9 cellular contexts compared by ENCODE assay signal in the genomic region with DNA sequence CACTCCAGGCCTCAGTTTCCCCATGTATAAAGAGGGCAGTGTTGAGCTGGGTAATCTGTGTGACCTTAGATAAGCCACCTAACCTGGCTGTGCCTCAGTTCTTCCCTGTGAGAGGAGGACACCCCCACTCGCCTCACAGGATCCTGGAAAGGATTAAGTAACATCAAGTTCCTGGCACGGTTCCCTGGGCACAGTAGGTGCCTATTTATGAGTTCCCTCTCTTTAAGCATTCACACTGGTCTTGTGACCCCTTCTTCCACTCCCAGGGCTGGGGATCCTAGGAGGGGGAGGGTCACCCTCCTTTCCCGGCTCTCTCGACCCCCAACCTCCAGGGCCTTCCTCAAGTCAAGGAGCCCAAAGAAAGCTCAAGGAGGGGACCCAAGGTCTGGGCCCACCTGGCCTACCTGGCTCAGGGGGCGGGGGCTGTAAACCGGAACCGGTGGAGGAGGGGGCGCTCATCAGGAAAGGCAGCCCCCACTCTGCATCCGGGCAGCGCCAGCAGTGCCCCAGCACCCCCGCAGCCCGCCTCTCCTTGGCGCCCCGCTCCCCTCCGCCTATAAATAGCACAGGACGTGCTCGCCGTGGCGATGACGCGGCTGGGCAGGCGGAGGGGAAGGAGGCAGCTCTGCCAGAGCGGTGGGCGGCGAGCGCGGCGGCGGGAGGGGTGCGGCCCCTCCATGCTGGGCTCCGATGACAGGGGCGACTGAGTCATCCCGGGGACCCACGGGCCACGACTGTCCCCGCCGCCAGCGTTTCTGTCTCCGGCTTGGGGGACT. TPM values are rescaled to one million over a fixed set of nuclear protein-coding genes. Genes with fewer than 3 reads are reported as not detected.
DNase-seq lines count a peak whose midpoint lies in the region; ATAC-seq and TF ChIP-seq lines count a peak whose summit lies in the region.
"Had no signal": no experiment of that assay in that cellular context is flagged by ENCODE, and none has a peak within 500 bp of the region (broad histone marks: within the 10 kb centered on the region; RNA-seq: fewer than 3 reads in every experiment).

No MANE protein-coding gene starts in this region.

- H3K36me3 Mint-ChIP-seq in effector memory CD8-positive, alpha-beta T cell (ENCODE audit: insufficient read depth): peaks cover 17% of the 10 kb centered on the region
- H3K36me3 Mint-ChIP-seq in endothelial cell (ENCODE audit: low read depth, unreplicated experiment): peaks cover 5% of the 10 kb centered on the region

- intact Hi-C loops in A673 (cut with micrococcal nuclease; ENCODE audit: unreplicated experiment): no loop called here
- intact Hi-C loops in mucosa of descending colon (cut with DNase I, micrococcal nuclease): no loop called here

- CTCF ChIA-PET in A673 (lab: Charles Lee): interaction anchor here (1.0 to 3.7 kb wide), 4 partner anchors 23 to 36 kb away, joined by 3 to 40 read pairs (median 4); no protein-coding TSS in a partner anchor

- no peaks in the 10 kb centered on the region for H3K9me3 Mint-ChIP-seq in effector memory CD8-positive, alpha-beta T cell
- H3K9me3 Mint-ChIP-seq in endothelial cell (ENCODE audit: unreplicated experiment): no peaks in the 10 kb centered on the region
- H3K9me3 Mint-ChIP-seq: mesothelial cell of epicardium had no signal

- BruUV-seq in A673 (replicated peaks; lab: Mats Ljungman, UMichigan): no TSS peak

- peak overlapping the region; percentile 69 to 77 for H3K27ac Mint-ChIP-seq in effector memory CD8-positive, alpha-beta T cell
- H3K27ac Mint-ChIP-seq in endothelial cell (ENCODE audit: unreplicated experiment): no peak overlapping the region
- H3K27ac Mint-ChIP-seq: mesothelial cell of epicardium had no signal

- DNase-seq in A673 (ENCODE audit: low spot score) (peak; percentile 71), KG1 (lab: John Stamatoyannopoulos, UW) (peak; percentile 29), mucosa of descending colon (peak; percentile 47 to 81 (median 70)), endothelial cell (ENCODE audit: low spot score) (no peak)
- peak; percentile 74 to 76 for DNase-seq in activated CD8-positive, alpha-beta memory T cell treated with anti-CD3 and anti-CD28 coated beads for 4 hours (ENCODE audit: low read depth in 2 of 2)
- DNase-seq in effector memory CD8-positive, alpha-beta T cell: peak; percentile 59 to 63 (median 61)
- peak; percentile 59 to 64 for DNase-seq in stimulated activated CD8-positive, alpha-beta memory T cell treated with anti-CD3 and anti-CD28 coated beads, Interleukin-2, amount 100 ng/mL, for 48 hours (ENCODE audit: low read depth in 2 of 2)

- H3K4me3 Mint-ChIP-seq in effector memory CD8-positive, alpha-beta T cell: peak overlapping the region; percentile 66 to 68
- no peak overlapping the region for H3K4me3 Mint-ChIP-seq in endothelial cell (ENCODE audit: unreplicated experiment)

- H3K27me3 Mint-ChIP-seq in effector memory CD8-positive, alpha-beta T cell: peaks cover 0 to 25% of the 10 kb centered on the region in 2 donors
- peaks cover 4% of the 10 kb centered on the region for H3K27me3 Mint-ChIP-seq in endothelial cell (ENCODE audit: unreplicated experiment)

- H3K4me1 ChIP-seq in A673 (ENCODE audit: insufficient read depth, low read length, poor library complexity, severe bottlenecking) (peaks cover 22% of the 10 kb centered on the region), mucosa of descending colon (ENCODE audit: low read depth) (peaks cover 16% of the 10 kb centered on the region)

- ATAC-seq in effector memory CD8-positive, alpha-beta T cell (replicated peaks): peak; percentile 84
- ATAC-seq in mucosa of descending colon (peak; percentile 49), HG03039 (IDR thresholded peaks at IDR 0.05; ENCODE audit: unreplicated experiment) (no peak)

- TF ChIP-seq CTCF in A673 (conservative IDR thresholded peaks at IDR 0.05; ENCODE audit: low read depth, low read length): no peak
- no peak for TF ChIP-seq CTCF in mucosa of descending colon (IDR thresholded peaks at IDR 0.05)
- TF ChIP-seq CTCF in endothelial cell (IDR thresholded peaks at IDR 0.05; ENCODE audit: unreplicated experiment): no peak

- H3K27me3 ChIP-seq in A673 (replicated peaks; ENCODE audit: insufficient read depth, low read depth, low read length, poor library complexity): no peaks in the 10 kb centered on the region

- peaks cover 15 to 23% of the 10 kb centered on the region in 2 donors for H3K4me1 Mint-ChIP-seq in effector memory CD8-positive, alpha-beta T cell (ENCODE audit: low read depth in 2 of 2)
- peaks cover 2% of the 10 kb centered on the region for H3K4me1 Mint-ChIP-seq in endothelial cell (ENCODE audit: unreplicated experiment)

- H3K9me3 ChIP-seq in A673 (ENCODE audit: low read depth, low read length, poor library complexity, severe bottlenecking) (no peaks in the 10 kb centered on the region), mucosa of descending colon (no peaks in the 10 kb centered on the region)

- POLR2A ChIA-PET in A673 (lab: Charles Lee; ENCODE audit: low non-redundant PET): interaction anchor here (0.7 to 1.1 kb wide), 2 partner anchors 10 to 458 kb away, joined by 3 to 6 read pairs; partner anchors contain the start of gene RPL19

- peak overlapping the region; percentile 32 for H3K4me3 ChIP-seq in A673 (ENCODE audit: low read depth, low read length, poor library complexity, severe bottlenecking)
- no peak overlapping the region for H3K4me3 ChIP-seq in mucosa of descending colon

- H3K27ac ChIP-seq in A673 (ENCODE audit: low read depth, low read length, poor library complexity, severe bottlenecking): peak overlapping the region; percentile 82

- H3K36me3 ChIP-seq in A673 (ENCODE audit: insufficient read depth, low read length, poor library complexity, severe bottlenecking): no peaks in the 10 kb centered on the region
- peaks cover 5% of the 10 kb centered on the region for H3K36me3 ChIP-seq in mucosa of descending colon (ENCODE audit: low read depth)

RNA-seq across cellular contexts. Expression of gene RPL19, which starts 9.4 kb away (rescaled TPM):
- total RNA-seq in A673 (2021): 950 and 1,115 TPM in 2 replicates
- 1,000 to 10,000 TPM; 1,315 to 1,492 (median 1,411) TPM for total RNA-seq in mucosa of descending colon
- 1,851 TPM for total RNA-seq in endothelial cell (ENCODE audit: unreplicated experiment)

RNA-seq across cellular contexts. Expression of gene CACNB1, which starts 12.0 kb away (rescaled TPM):
- total RNA-seq in A673 (2021) (8.0 and 10.4 TPM in 2 replicates), mucosa of descending colon (10 to 100 TPM; 16.8 to 24.3 (median 20.1) TPM), endothelial cell (ENCODE audit: unreplicated experiment) (10.2 TPM)

RNA-seq across cellular contexts. Expression of gene STAC2, which starts 16.2 kb away (rescaled TPM):
- total RNA-seq in A673 (2021) (1.3 and 2.8 TPM in 2 replicates), mucosa of descending colon (under 1 TPM in 2 of 3 donors, not detected in 1; 0.17 to 0.79 TPM), endothelial cell (ENCODE audit: unreplicated experiment) (not detected)

RNA-seq across cellular contexts. Expression of gene ARL5C, which starts 43.5 kb away (rescaled TPM):
- not detected in 2 replicates for total RNA-seq in A673 (2021)
- not detected for total RNA-seq in mucosa of descending colon
- not detected for total RNA-seq in endothelial cell (ENCODE audit: unreplicated experiment)
- total RNA-seq: mesothelial cell of epicardium had no signal

RNA-seq across cellular contexts. Expression of gene PLXDC1, which starts 58.1 kb away (rescaled TPM):
- total RNA-seq in A673 (2021) (0.28 and 0.75 TPM in 2 replicates), mucosa of descending colon (10 to 100 TPM in 1 of 3 donors, 1 to 10 TPM in 2; 2.4 to 10.9 (median 5.6) TPM), endothelial cell (ENCODE audit: unreplicated experiment) (3.7 TPM)
